8 cellular contexts compared by ENCODE assay signal in genomic region chrX:106999002-106999975, GRCh38. TPM values are rescaled to one million over a fixed set of nuclear protein-coding genes. Genes with fewer than 3 reads are reported as not detected.
DNase-seq lines count a peak whose midpoint lies in the region; ATAC-seq, FAIRE-seq and TF ChIP-seq lines count a peak whose summit lies in the region.

No MANE protein-coding gene starts in this region.

- POLR2A ChIA-PET in CD4-positive, alpha-beta T cell (lab: Charles Lee) = interaction anchor here (0.9 to 2.1 kb wide), 9 partner anchors 10 to 1092 kb away, joined by 3 to 10 read pairs (median 4); partner anchors contain the start of genes ATG4A, MID2, NCBP2L and PRPS1

- H3K4me3 ChIP-seq in vagina = peak overlapping the region; percentile 57 to 61

- no peaks in the 10 kb centered on the region for H3K27me3 Mint-ChIP-seq in CD4-positive, alpha-beta T cell
- no peaks in the 10 kb centered on the region for H3K27me3 Mint-ChIP-seq in osteocyte (ENCODE audit: unreplicated experiment)

- intact Hi-C loops in CD4-positive, alpha-beta T cell (cut with DNase I, micrococcal nuclease) = loop anchor here (1.0 to 5.0 kb wide), 4 partner anchors 429 to 778 kb away; partner anchors contain the start of genes NCBP2L (in 2 of the 2), PRPS1 (in 1 of the 2) and TSC22D3 (in 1 of the 2)
- intact Hi-C loops in vagina (cut with DNase I) = no loop called here

- peak; percentile 74 for ATAC-seq in CD4-positive, alpha-beta T cell (ENCODE audit: poor library complexity)
- peak; percentile 30 for ATAC-seq in GM19467 (IDR thresholded peaks at IDR 0.05; ENCODE audit: unreplicated experiment)
- peak; percentile 42 to 53 for ATAC-seq in activated naive CD4-positive, alpha-beta T cell treated with anti-CD3 and anti-CD28 coated beads, Interleukin-2, amount 50 U/mL, for 72 hours

- TF ChIP-seq CTCF in CD4-positive, alpha-beta T cell (IDR thresholded peaks at IDR 0.05) = peak; percentile 49
- TF ChIP-seq CTCF in osteocyte (IDR thresholded peaks at IDR 0.05) (peak; percentile 55), vagina (IDR thresholded peaks at IDR 0.05) (no peak)

- no peaks in the 10 kb centered on the region for H3K27me3 ChIP-seq in CD4-positive, alpha-beta T cell (ENCODE audit: control insufficient read depth, insufficient read depth, low read length)
- H3K27me3 ChIP-seq in vagina = no peaks in the 10 kb centered on the region

- peak; percentile 5 to 49 (median 34) for DNase-seq in CD4-positive, alpha-beta T cell
- DNase-seq in HTR-8/SVneo (ENCODE audit: insufficient read length, low spot score) = peak; percentile 10
- peak; percentile 54 for DNase-seq in RPMI8226
- DNase-seq in activated naive CD4-positive, alpha-beta T cell treated with anti-CD3 and anti-CD28 coated beads, Interleukin-2, amount 50 U/mL, for 72 hours (ENCODE audit: low spot score in 2 of 2) = peak; percentile 28 to 54
- DNase-seq in glomerular visceral epithelial cell (ENCODE audit: extremely low spot score) = peak; percentile 59
- no peak for DNase-seq in osteocyte (ENCODE audit: extremely low spot score, unreplicated experiment)
- no peak for DNase-seq in vagina (ENCODE audit: extremely low spot score in 2 of 2)

- H3K9me3 ChIP-seq in CD4-positive, alpha-beta T cell (ENCODE audit: control insufficient read depth, low read length) = no peaks in the 10 kb centered on the region
- no peaks in the 10 kb centered on the region for H3K9me3 ChIP-seq in vagina

- FAIRE-seq in HTR-8/SVneo (lab: Jason Lieb, UNC) = no peak

- no peaks in the 10 kb centered on the region for H3K36me3 ChIP-seq in vagina

- CTCF ChIA-PET in CD4-positive, alpha-beta T cell (lab: Charles Lee) = interaction anchor here (1.2 kb wide), 1 partner anchor 119 kb away, joined by 3 read pairs; the partner anchor contains the start of gene RBM41

- H3K4me1 ChIP-seq in vagina = no peaks in the 10 kb centered on the region

- H3K36me3 Mint-ChIP-seq in CD4-positive, alpha-beta T cell (ENCODE audit: low read depth) = no peaks in the 10 kb centered on the region
- H3K36me3 Mint-ChIP-seq in activated naive CD4-positive, alpha-beta T cell treated with anti-CD3 and anti-CD28 coated beads, Interleukin-2, amount 50 U/mL, for 72 hours = no peaks in the 10 kb centered on the region
- no peaks in the 10 kb centered on the region for H3K36me3 Mint-ChIP-seq in osteocyte (ENCODE audit: unreplicated experiment)

- no peak for TF ChIP-seq POLR2A in vagina (IDR thresholded peaks at IDR 0.05)

- H3K9me3 Mint-ChIP-seq in CD4-positive, alpha-beta T cell = no peaks in the 10 kb centered on the region
- H3K9me3 Mint-ChIP-seq in activated naive CD4-positive, alpha-beta T cell treated with anti-CD3 and anti-CD28 coated beads, Interleukin-2, amount 50 U/mL, for 72 hours = no peaks in the 10 kb centered on the region
- H3K9me3 Mint-ChIP-seq in osteocyte (ENCODE audit: unreplicated experiment) = no peaks in the 10 kb centered on the region

- H3K4me1 Mint-ChIP-seq in CD4-positive, alpha-beta T cell (ENCODE audit: low read depth) = peaks cover 13% of the 10 kb centered on the region
- peaks cover 11% of the 10 kb centered on the region for H3K4me1 Mint-ChIP-seq in osteocyte (ENCODE audit: unreplicated experiment)

- H3K27ac Mint-ChIP-seq in CD4-positive, alpha-beta T cell = peak overlapping the region; percentile 73
- H3K27ac Mint-ChIP-seq in activated naive CD4-positive, alpha-beta T cell treated with anti-CD3 and anti-CD28 coated beads, Interleukin-2, amount 50 U/mL, for 72 hours = no peak overlapping the region
- H3K27ac Mint-ChIP-seq in osteocyte (ENCODE audit: unreplicated experiment) = peak overlapping the region; percentile 79

- no peak overlapping the region for H3K27ac ChIP-seq in CD4-positive, alpha-beta T cell (ENCODE audit: low read depth, low read length)
- H3K27ac ChIP-seq in vagina = peak overlapping the region; percentile 85

- H3K4me3 Mint-ChIP-seq in CD4-positive, alpha-beta T cell = peak overlapping the region; percentile 88
- H3K4me3 Mint-ChIP-seq in osteocyte (ENCODE audit: unreplicated experiment) = peak overlapping the region; percentile 91

RNA-seq across cellular contexts. Expression of gene MORC4, which starts 0.7 kb away (rescaled TPM):
- 10 to 100 TPM; 12.5 to 12.9 TPM for total RNA-seq in CD4-positive, alpha-beta T cell
- 1 to 10 TPM; 6.6 to 8.4 TPM for total RNA-seq in activated naive CD4-positive, alpha-beta T cell treated with anti-CD3 and anti-CD28 coated beads, Interleukin-2, amount 50 U/mL, for 72 hours
- total RNA-seq in osteocyte (23.5 and 25.9 TPM in 2 replicates), vagina (17.9 TPM)

Comparison
In these comparisons a context has a peak if more than half of its experiments do, and no peak if none do; other contexts are left out.
1. DNase-seq: peak in CD4-positive, alpha-beta T cell (10 of 10), HTR-8/SVneo (single experiment), RPMI8226 (single experiment), activated naive CD4-positive, alpha-beta T cell treated with anti-CD3 and anti-CD28 coated beads, Interleukin-2, amount 50 U/mL, for 72 hours (2 of 2) and glomerular visceral epithelial cell (single experiment); none in osteocyte (single experiment) and vagina (0 of 2).
2. H3K27ac Mint-ChIP-seq: peak in CD4-positive, alpha-beta T cell (single experiment) and osteocyte (single experiment); none in activated naive CD4-positive, alpha-beta T cell treated with anti-CD3 and anti-CD28 coated beads, Interleukin-2, amount 50 U/mL, for 72 hours (0 of 2).
3. CTCF ChIP-seq: peak in CD4-positive, alpha-beta T cell (single experiment) and osteocyte (single experiment); none in vagina (0 of 3).
4. Peak in every context shown above with its lines, with median percentiles within 50 percentile points of each other: ATAC-seq.